8 cellular contexts compared by ENCODE assay signal in genomic region chr16:75264531-75264998, GRCh38. TPM values are rescaled to one million over a fixed set of nuclear protein-coding genes. Genes with fewer than 3 reads are reported as not detected.
DNase-seq lines count a peak whose midpoint lies in the region; ATAC-seq and TF ChIP-seq lines count a peak whose summit lies in the region.

No MANE protein-coding gene starts in this region.

- TF ChIP-seq CTCF in RWPE2 (IDR thresholded peaks at IDR 0.05; ENCODE audit: poor library complexity, severe bottlenecking) (no peak), fibroblast of mammary gland (conservative IDR thresholded peaks at IDR 0.05; ENCODE audit: control insufficient read depth, insufficient read depth, low read depth, low read length) (no peak), osteoblast (IDR thresholded peaks at IDR 0.05; ENCODE audit: extremely low read depth, low read depth, low read length) (no peak)

- H3K27ac ChIP-seq in RWPE2 (ENCODE audit: poor library complexity, severe bottlenecking) = peak overlapping the region; percentile 80
- peak overlapping the region; percentile 87 for H3K27ac ChIP-seq in osteoblast (ENCODE audit: low read depth, low read length)

- H3K79me2 ChIP-seq in osteoblast (ENCODE audit: insufficient read depth, low read length) = peaks cover 68% of the 10 kb centered on the region

- peak overlapping the region; percentile 98 for H3K4me3 ChIP-seq in RWPE2 (ENCODE audit: severe bottlenecking)
- H3K4me3 ChIP-seq in fibroblast of mammary gland (ENCODE audit: control insufficient read depth, low read depth, low read length) = peak overlapping the region; percentile 86
- H3K4me3 ChIP-seq in osteoblast (ENCODE audit: insufficient read depth, low read length) = peak overlapping the region; percentile 99

- H3K9me3 ChIP-seq in RWPE2 (ENCODE audit: severe bottlenecking) (no peaks in the 10 kb centered on the region), osteoblast (ENCODE audit: low read depth, low read length) (no peaks in the 10 kb centered on the region)

- peaks cover 27% of the 10 kb centered on the region for H3K4me1 ChIP-seq in RWPE2 (ENCODE audit: insufficient read depth, poor library complexity, severe bottlenecking)
- H3K4me1 ChIP-seq in osteoblast (ENCODE audit: insufficient read depth, low read length) = peaks cover 40% of the 10 kb centered on the region

- no peaks in the 10 kb centered on the region for H3K27me3 ChIP-seq in RWPE2 (ENCODE audit: insufficient read depth, poor library complexity, severe bottlenecking)
- no peaks in the 10 kb centered on the region for H3K27me3 ChIP-seq in osteoblast (ENCODE audit: insufficient read depth, low read length)

- no peak for ATAC-seq in RWPE2 (ENCODE audit: low read depth)
- ATAC-seq in HG02870 (IDR thresholded peaks at IDR 0.05; ENCODE audit: unreplicated experiment) = no peak

- no peak overlapping the region for H2AFZ ChIP-seq in osteoblast (ENCODE audit: low read length)

- peaks cover 51% of the 10 kb centered on the region for H4K20me1 ChIP-seq in osteoblast (ENCODE audit: insufficient read depth, low read length)

- H3K4me2 ChIP-seq in osteoblast (ENCODE audit: insufficient read depth, low read length) = peak overlapping the region; percentile 89

- H3K36me3 ChIP-seq in RWPE2 (ENCODE audit: low read depth) (peaks cover 39% of the 10 kb centered on the region), osteoblast (ENCODE audit: insufficient read depth, low read length) (peaks cover 8% of the 10 kb centered on the region)

- peak; percentile 42 for DNase-seq in ELR (ENCODE audit: low read depth)
- no peak for DNase-seq in RWPE2 (ENCODE audit: low spot score)
- DNase-seq in fibroblast of mammary gland (ENCODE audit: low read depth) = peak; percentile 41
- peak; percentile 92 for DNase-seq in osteoblast (ENCODE audit: insufficient read length, low spot score, missing footprints)
- DNase-seq in Ammon's horn (ENCODE audit: low spot score) = no peak
- DNase-seq in stimulated activated CD4-positive, alpha-beta T cell treated with anti-CD3 and anti-CD28 coated beads, Interleukin-1b, Interleukin-23, amount 100 ng/mL, for 48 hours = no peak
- DNase-seq in foreskin melanocyte = no peak

RNA-seq across cellular contexts. Expression of gene BCAR1, which starts 13.1 kb away (rescaled TPM):
- 66.9 and 75.3 TPM in 2 replicates for total RNA-seq in osteoblast

RNA-seq across cellular contexts. Expression of gene CTRB1, which starts 45.8 kb away (rescaled TPM):
- not detected in 2 replicates for total RNA-seq in osteoblast

RNA-seq across cellular contexts. Expression of gene CTRB2, which starts 57.6 kb away (rescaled TPM):
- not detected in 2 replicates for total RNA-seq in osteoblast

Comparison
In these comparisons a context has a peak if more than half of its experiments do, and no peak if none do; other contexts are left out.
1. DNase-seq: peak in ELR (single experiment), fibroblast of mammary gland (single experiment) and osteoblast (single experiment); none in RWPE2 (single experiment), Ammon's horn (single experiment), stimulated activated CD4-positive, alpha-beta T cell treated with anti-CD3 and anti-CD28 coated beads, Interleukin-1b, Interleukin-23, amount 100 ng/mL, for 48 hours (single experiment) and foreskin melanocyte (single experiment).
2. Peak in every context shown above with its lines, with median percentiles within 50 percentile points of each other: H3K4me3 ChIP-seq.